ENCODE assay signal across 27 cellular contexts in the genomic region with DNA sequence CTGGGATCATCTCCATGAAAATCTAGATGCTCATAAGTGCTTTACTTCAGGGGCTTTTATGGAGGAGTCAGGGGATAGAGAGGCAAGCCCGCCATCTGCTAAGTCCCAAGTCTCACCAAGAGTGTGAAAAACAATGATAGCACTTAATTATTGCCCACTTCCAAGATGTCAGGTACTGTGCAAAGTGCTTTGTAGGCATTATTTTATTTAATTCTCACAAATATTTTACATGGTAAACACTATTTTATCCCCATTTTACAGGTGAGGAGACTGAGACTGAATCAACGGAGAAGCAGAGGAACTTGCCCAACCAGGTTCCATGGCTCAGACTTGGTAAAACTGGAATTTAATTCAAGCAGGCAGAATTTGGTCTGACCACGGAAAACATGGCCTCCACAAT.
"Had no signal": no experiment of that assay in that cellular context is flagged by ENCODE, and none has a peak within 500 bp of the region (broad histone marks: within the 10 kb centered on the region; RNA-seq: fewer than 3 reads in every experiment).

No MANE protein-coding gene starts in this region.

- DNase-seq: hippocampal formation; kidney; left colon; left lung; lower lobe of right lung; mammary epithelial cell; mesenchymal stem cell; naive thymus-derived CD8-positive, alpha-beta T cell; nucleus accumbens; pancreas; posterior cingulate gyrus; retina; right cardiac atrium; sigmoid colon; small intestine; stimulated activated CD4-positive, alpha-beta T cell treated with anti-CD3 and anti-CD28 coated beads, Interleukin-1b, Interleukin-23, amount 100 ng/mL, for 48 hours; stimulated activated CD4-positive, alpha-beta T cell treated with anti-CD3 and anti-CD28 coated beads, Interleukin-2, amount 100 ng/mL, for 48 hours; stimulated activated CD4-positive, alpha-beta T cell treated with anti-CD3 and anti-CD28 coated beads, Interleukin-4, amount 100 ng/mL, for 4 hours; stimulated activated CD8-positive, alpha-beta memory T cell treated with anti-CD3 and anti-CD28 coated beads, Interleukin-4, amount 100 ng/mL, for 48 hours; stimulated activated naive CD4-positive, alpha-beta T cell treated with Interleukin-2 at 50 U/mL for 16 hours; stimulated activated naive CD8-positive, alpha-beta T cell treated with anti-CD3 and anti-CD28 coated beads, Interleukin-15, amount 100 ng/mL, for 72 hours; substantia nigra; transverse colon; upper lobe of right lung had no signal

- H3K27me3 ChIP-seq: pancreas, sigmoid colon, upper lobe of right lung had no signal

- H3K4me1 ChIP-seq: pancreas, prostate gland, upper lobe of right lung had no signal

- H3K27ac ChIP-seq: left lung, lower lobe of right lung, pancreas, prostate gland, sigmoid colon, transverse colon, upper lobe of right lung had no signal

- H3K36me3 ChIP-seq: left lung, lower lobe of right lung, pancreas, prostate gland, sigmoid colon, transverse colon, upper lobe of right lung had no signal

- FAIRE-seq: kidney, pancreas, small intestine, urothelium cell line had no signal

- H3K9me3 ChIP-seq: left lung, lower lobe of right lung, pancreas, prostate gland, sigmoid colon, transverse colon, upper lobe of right lung had no signal

- H3K4me3 ChIP-seq: left lung, lower lobe of right lung, pancreas, prostate gland, sigmoid colon, transverse colon, upper lobe of right lung had no signal

- ATAC-seq: left colon; left lung; lower lobe of right lung; naive thymus-derived CD8-positive, alpha-beta T cell; pancreas; right cardiac atrium; stimulated activated memory B cell treated with anti-CD40 and anti-IgM and Interleukin-4, amounts not matched to agents 10 μg/mL and 1 μg/mL and 100 μg/mL, for 72 hours; stimulated activated naive CD8-positive, alpha-beta T cell treated with anti-CD3 and anti-CD28 coated beads, Interleukin-15, amount 100 ng/mL, for 72 hours; upper lobe of right lung had no signal
